ENCODE assay signal across 9 cellular contexts in the genomic region with DNA sequence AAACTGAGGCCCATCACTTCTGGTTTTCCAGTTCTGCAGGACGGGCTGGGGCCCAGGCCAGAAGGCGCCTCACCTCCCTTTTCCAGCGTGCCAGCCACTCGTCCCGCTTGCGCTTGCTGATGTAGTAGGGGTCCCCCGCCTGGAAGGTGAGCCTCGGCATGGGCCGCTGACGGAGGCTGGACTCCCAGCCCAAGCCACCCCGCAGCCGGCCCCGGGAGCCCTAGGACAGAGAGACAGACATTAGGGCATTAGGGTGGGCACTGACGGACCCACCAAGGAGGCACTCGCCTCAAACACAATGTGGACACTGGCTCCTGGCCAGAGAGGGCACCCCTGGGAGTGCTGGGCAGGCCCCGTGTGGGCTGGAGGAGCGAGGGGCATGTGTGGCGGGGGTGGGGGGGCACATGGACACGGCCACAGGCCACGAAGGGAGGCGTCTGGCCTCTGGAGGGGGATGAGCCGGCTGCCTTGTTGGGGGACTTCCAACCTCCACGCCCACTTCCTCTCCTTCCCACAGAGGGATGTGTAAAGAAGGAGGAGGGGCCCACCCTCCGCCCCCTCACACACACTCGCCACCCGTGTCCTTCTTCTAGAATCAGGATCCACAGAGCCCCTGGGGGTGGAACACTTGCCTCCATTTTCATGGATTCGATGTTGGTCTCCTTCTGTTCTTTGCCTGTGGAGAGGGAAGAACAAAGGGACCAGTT.
DNase-seq lines count a peak whose midpoint lies in the region; ATAC-seq and TF ChIP-seq lines count a peak whose summit lies in the region.
"Had no signal": no experiment of that assay in that cellular context is flagged by ENCODE, and none has a peak within 500 bp of the region (broad histone marks: within the 10 kb centered on the region; RNA-seq: fewer than 3 reads in every experiment).

No MANE protein-coding gene starts in this region.

- no peaks in the 10 kb centered on the region for H3K79me2 ChIP-seq in DND-41 (ENCODE audit: insufficient read depth, low read length)

- TF ChIP-seq CTCF in DND-41 (IDR thresholded peaks at IDR 0.05; ENCODE audit: borderline replicate concordance, extremely low read depth, low read length, poor library complexity, severe bottlenecking) (no peak), spleen (IDR thresholded peaks at IDR 0.05 in 8 of 11, conservative IDR thresholded peaks at IDR 0.05 in 3 of 11) (no peak)

- H3K4me3 Mint-ChIP-seq in effector memory CD8-positive, alpha-beta T cell, result peak overlapping the region; percentile 60 to 68

- H4K20me1 ChIP-seq in DND-41 (ENCODE audit: insufficient read depth, low read length), result no peaks in the 10 kb centered on the region

- H3K4me1 ChIP-seq in DND-41 (ENCODE audit: insufficient read depth, low read length) (peaks cover 4% of the 10 kb centered on the region; the same call in 1 of the 2 replicates), spleen (peaks cover 57 to 79% (median 76%) of the 10 kb centered on the region in 6 donors)

- peaks cover 23% of the 10 kb centered on the region for H3K36me3 ChIP-seq in DND-41 (ENCODE audit: insufficient read depth, low read length)
- peaks cover 0 to 33% (median 13%) of the 10 kb centered on the region in 6 donors for H3K36me3 ChIP-seq in spleen

- H3K4me2 ChIP-seq in DND-41 (ENCODE audit: insufficient read depth, low read length), result no peak overlapping the region

- H3K36me3 Mint-ChIP-seq in effector memory CD8-positive, alpha-beta T cell (ENCODE audit: insufficient read depth), result peaks cover 30% of the 10 kb centered on the region

- whole genome bisulfite sequencing in spleen, 5 donors, result 46 to 58% (median 52%) methylated on average over 19 to 27 of the region's 27 CpGs

- H3K4me1 Mint-ChIP-seq in effector memory CD8-positive, alpha-beta T cell (ENCODE audit: low read depth in 2 of 2), result peaks cover 28 to 31% of the 10 kb centered on the region in 2 donors

- no peak overlapping the region for H3K9ac ChIP-seq in DND-41 (ENCODE audit: low read depth, low read length)

- H3K9me3 ChIP-seq in DND-41 (ENCODE audit: insufficient read depth, low read length, severe bottlenecking), result no peaks in the 10 kb centered on the region
- H3K9me3 ChIP-seq in spleen, result no peaks in the 10 kb centered on the region

- H3K27me3 ChIP-seq in DND-41 (ENCODE audit: insufficient read depth, low read length, poor library complexity) (no peaks in the 10 kb centered on the region), spleen (replicated peaks in 1 of 7) (no peaks in the 10 kb centered on the region)

- peak overlapping the region; percentile 93 to 94 for H3K27ac Mint-ChIP-seq in effector memory CD8-positive, alpha-beta T cell

- intact Hi-C loops in spleen (cut with DNase I; ENCODE audit: low total_unique reads), result no loop called here

- no peaks in the 10 kb centered on the region for H3K27me3 Mint-ChIP-seq in effector memory CD8-positive, alpha-beta T cell

- no peak overlapping the region for H2AFZ ChIP-seq in DND-41 (ENCODE audit: low read depth, low read length)

- peak; percentile 74 for ATAC-seq in DND-41 (ENCODE audit: insufficient read depth, low read depth)
- ATAC-seq in effector memory CD8-positive, alpha-beta T cell (replicated peaks), result peak; percentile 52
- no peak for ATAC-seq in GM21723 (IDR thresholded peaks at IDR 0.05; ENCODE audit: unreplicated experiment)
- no peak for ATAC-seq in GM21526 (IDR thresholded peaks at IDR 0.05; ENCODE audit: low FRiP score, unreplicated experiment)
- no peak for ATAC-seq in HG02870 (IDR thresholded peaks at IDR 0.05; ENCODE audit: unreplicated experiment)

- no peak for TF ChIP-seq POLR2A in spleen (IDR thresholded peaks at IDR 0.05)

- no peaks in the 10 kb centered on the region for H3K9me3 Mint-ChIP-seq in effector memory CD8-positive, alpha-beta T cell

- H3K27ac ChIP-seq in DND-41 (ENCODE audit: low read length) (no peak overlapping the region), spleen (peak overlapping the region; percentile 89 to 96 (median 90))
- H3K27ac ChIP-seq: HL-60 had no signal

- DNase-seq in DND-41 (peak; percentile 48), spleen (no peak), glomerular visceral epithelial cell (ENCODE audit: extremely low spot score) (no peak)
- DNase-seq in activated CD4-positive, alpha-beta T cell treated with anti-CD3 and anti-CD28 coated beads for 4 hours, result peak; percentile 63 to 71
- peak; percentile 38 to 55 (median 54) for DNase-seq in effector memory CD8-positive, alpha-beta T cell

- no peak overlapping the region for H3K4me3 ChIP-seq in DND-41 (ENCODE audit: low read depth in 1 of 2, low read length in 2 of 2)
- H3K4me3 ChIP-seq in spleen, result no peak overlapping the region

Comparison
In these comparisons a context has a peak if more than half of its experiments do, and no peak if none do; other contexts are left out.
1. ATAC-seq: peak in DND-41 (single experiment) and effector memory CD8-positive, alpha-beta T cell (single experiment); none in GM21723 (single experiment), GM21526 (single experiment) and HG02870 (single experiment).
2. DNase-seq: peak in DND-41 (single experiment), activated CD4-positive, alpha-beta T cell treated with anti-CD3 and anti-CD28 coated beads for 4 hours (2 of 2) and effector memory CD8-positive, alpha-beta T cell (3 of 3); none in spleen (single experiment) and glomerular visceral epithelial cell (single experiment).